32 cellular contexts compared by ENCODE assay signal in genomic region chr13:99876651-99877050, GRCh38.
"Had no signal": no experiment of that assay in that cellular context is flagged by ENCODE, and none has a peak within 500 bp of the region (broad histone marks: within the 10 kb centered on the region; RNA-seq: fewer than 3 reads in every experiment).

No MANE protein-coding gene starts in this region.

- H3K27me3 ChIP-seq: colonic mucosa had no signal

- H3K27ac ChIP-seq: brain microvascular endothelial cell, colonic mucosa, PC-9, WERI-Rb-1 had no signal

- H3K36me3 ChIP-seq: brain microvascular endothelial cell, colonic mucosa, WERI-Rb-1 had no signal

- ATAC-seq: activated CD8-positive, alpha-beta T cell treated with anti-CD3 and anti-CD28 coated beads for 36 hours; activated T-cell treated with anti-CD3 and anti-CD28 coated beads, Interleukin-2, amount 50 U/mL, for 72 hours; activated T-helper 17 cell treated with anti-CD3 and anti-CD28 coated beads, Interleukin-2, amount 50 U/mL, for 72 hours had no signal

- DNase-seq: activated CD4-positive, alpha-beta T cell treated with anti-CD3 and anti-CD28 coated beads, Interleukin-2, amount 10 ng/mL, durations not matched to agents 24 days and 14 days; activated CD4-positive, alpha-beta T cell treated with anti-CD3 and anti-CD28 coated beads, Interleukin-2, amount 50 U/mL, for 4 hours; activated CD8-positive, alpha-beta T cell treated with anti-CD3 and anti-CD28 coated beads for 36 hours; activated effector memory CD4-positive, alpha-beta T cell treated with anti-CD3 and anti-CD28 coated beads, Interleukin-2, amount 50 U/mL, for 16 hours; activated naive CD4-positive, alpha-beta T cell; activated naive CD4-positive, alpha-beta T cell treated with anti-CD3 and anti-CD28 coated beads, Interleukin-2, amount 50 U/mL, for 16 hours; activated naive CD8-positive, alpha-beta T cell treated with anti-CD3 and anti-CD28 coated beads for 36 hours; activated T-cell treated with anti-CD3 and anti-CD28 coated beads, Interleukin-2, amount 50 U/mL, for 1 hour; activated T-cell treated with anti-CD3 and anti-CD28 coated beads, Interleukin-2, amount 50 U/mL, for 72 hours; amniotic stem cell; aorta; brain microvascular endothelial cell; central memory CD4-positive, alpha-beta T cell; colonic mucosa; MM.1S; MV-4-11; NCI-H1105 treated with DMSO at 0.1 percent for 48 hours; NCI-H1436; NCI-H1694; NCI-H1930; NCI-H2081 treated with DMSO at 0.1 percent for 48 hours; NCI-H226; NCI-H446 treated with DMSO at 0.1 percent for 48 hours; NCI-H524; NCI-H82; NK-92 treated with Interleukin-12 subunit alpha and Interleukin-12 subunit beta, amount 100 ng/mL, for 24 hours; PC-9; Right ventricle myocardium superior; SW 1271; T1000; WERI-Rb-1 had no signal

- H3K4me3 ChIP-seq: colonic mucosa, PC-9 had no signal

- H3K9me3 ChIP-seq: colonic mucosa had no signal

- H3K4me1 ChIP-seq: colonic mucosa had no signal

- H2AFZ ChIP-seq: PC-9 had no signal

- H3K4me2 ChIP-seq: PC-9 had no signal
